2 cellular contexts compared by ENCODE assay signal in the genomic region with DNA sequence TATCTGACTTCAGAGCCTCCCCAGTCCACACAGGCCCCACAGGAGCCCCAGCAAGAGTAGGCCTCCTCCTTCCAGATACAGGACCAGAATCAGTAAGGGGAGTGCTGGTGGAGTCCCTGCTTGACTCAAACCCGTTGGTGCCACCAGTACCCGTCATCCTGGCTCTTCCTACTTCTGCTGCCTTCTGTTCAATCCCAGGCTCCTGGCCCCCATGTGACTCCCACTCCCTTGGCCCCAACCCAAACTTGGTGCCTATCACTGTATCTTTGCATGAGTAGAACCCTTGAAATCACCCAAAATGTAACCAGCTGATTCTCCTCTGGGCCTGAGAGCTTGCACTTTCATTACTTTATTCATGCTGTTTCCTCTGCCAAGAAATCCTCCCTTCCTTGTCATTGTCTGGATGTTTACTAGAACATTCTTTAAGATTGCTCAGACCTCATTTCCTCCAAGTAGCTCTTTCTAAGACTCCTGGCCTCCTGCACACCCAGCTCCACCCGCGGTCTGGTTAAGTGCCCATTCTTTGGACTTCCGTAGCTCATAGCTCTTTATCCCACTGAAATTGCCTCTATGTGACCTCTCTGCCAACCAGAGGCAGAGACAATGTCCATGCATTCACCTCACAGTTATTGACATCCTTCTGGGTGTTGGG.
TF ChIP-seq lines count a peak whose summit lies in the region.

No MANE protein-coding gene starts in this region.

TF ChIP-seq in liver, 16 proteins besides CTCF, POLR2A, EP300 and RAD21:
- TF ChIP-seq NR2F2 (IDR thresholded peaks at IDR 0.05) (peak; percentile 67), YY1 (IDR thresholded peaks at IDR 0.05) (no peak)

TF ChIP-seq in HepG2, 621 proteins besides CTCF, POLR2A, EP300 and RAD21:
- TF ChIP-seq CENPBD1 (CRISPR knock-in tag; IDR thresholded peaks at IDR 0.05; ENCODE audit: borderline replicate concordance, low read depth) (no peak), NRL (CRISPR knock-in tag; IDR thresholded peaks at IDR 0.05; ENCODE audit: borderline replicate concordance) (no peak), MBD4 (IDR thresholded peaks at IDR 0.05; ENCODE audit: borderline replicate concordance, low read length) (no peak), DMAP1 (CRISPR knock-in tag; IDR thresholded peaks at IDR 0.05) (no peak)
